Comparison of ENCODE assay signal across 9 cellular contexts in the genomic region with DNA sequence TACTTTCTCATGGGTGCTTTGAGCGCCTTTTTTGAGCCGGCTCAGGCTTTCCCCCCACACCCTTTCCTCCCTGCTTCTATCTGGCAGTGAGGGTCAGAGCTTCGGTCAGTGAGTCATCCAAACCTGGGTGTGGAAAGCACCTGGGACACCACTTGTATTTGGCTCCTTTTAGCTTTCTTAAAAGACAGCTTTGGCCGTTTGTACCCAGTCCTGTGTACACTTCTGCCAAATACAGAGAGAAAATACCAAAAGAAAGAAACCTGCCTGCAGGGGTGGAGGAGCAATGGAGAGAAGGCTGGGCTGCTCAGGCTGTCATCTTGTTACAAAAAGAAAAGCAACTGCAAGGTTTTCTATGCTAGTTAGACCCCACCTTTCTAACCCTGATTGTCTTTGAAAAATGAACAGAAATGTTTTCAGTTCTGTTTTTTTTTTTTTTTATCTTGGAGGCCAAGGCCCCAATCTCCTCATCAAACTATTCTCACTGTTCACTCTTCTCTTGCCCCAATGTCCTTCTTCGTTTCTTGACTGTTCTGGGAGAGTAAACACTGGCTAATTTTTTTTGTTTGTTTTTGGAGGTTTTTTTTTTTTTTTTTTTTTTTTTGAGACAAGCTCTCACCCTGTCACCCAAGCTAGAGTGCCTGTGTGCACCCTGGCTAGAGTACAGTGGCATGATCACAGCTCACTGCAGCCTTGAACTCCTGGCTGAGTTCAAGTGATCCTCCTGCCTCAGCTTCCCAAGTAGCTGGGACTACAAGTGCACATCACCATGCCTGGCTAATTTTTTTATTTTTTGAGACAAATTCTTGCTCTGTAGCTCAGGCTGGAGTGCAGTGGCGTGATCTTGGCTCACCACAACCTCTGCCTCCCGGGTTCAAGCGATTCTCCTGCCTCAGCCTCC.
DNase-seq lines count a peak whose midpoint lies in the region; ATAC-seq, FAIRE-seq and TF ChIP-seq lines count a peak whose summit lies in the region.
"Had no signal": no experiment of that assay in that cellular context is flagged by ENCODE, and none has a peak within 500 bp of the region (broad histone marks: within the 10 kb centered on the region; RNA-seq: fewer than 3 reads in every experiment).

No MANE protein-coding gene starts in this region.

- peaks cover 75% of the 10 kb centered on the region for H3K36me3 Mint-ChIP-seq in CD4-positive, alpha-beta T cell (ENCODE audit: low read depth)
- H3K36me3 Mint-ChIP-seq in activated T-helper 1 cell treated with anti-CD3 and anti-CD28 coated beads, Interleukin-12 subunit alpha, Interleukin-12 subunit beta, Interleukin-2, Interleukin-4 antibody, amounts not matched to agents 30 ng/mL and 10 ng/mL and 1 ng/mL, durations not matched to agents 14 hours and 24 hours and 36 hours (ENCODE audit: low read depth): peaks cover 12% of the 10 kb centered on the region

- no peak overlapping the region for H3K27ac ChIP-seq in CD4-positive, alpha-beta T cell (ENCODE audit: low read depth, low read length)
- H3K27ac ChIP-seq in kidney (ENCODE audit: low read depth in 2 of 2, low read length in 2 of 2): peak overlapping the region; percentile 11 to 70
- no peak overlapping the region for H3K27ac ChIP-seq in osteoblast (ENCODE audit: low read depth, low read length)
- H3K27ac ChIP-seq: KMS-11 had no signal

- no peak for ATAC-seq in CD4-positive, alpha-beta T cell (ENCODE audit: poor library complexity)
- ATAC-seq in GM21360 (IDR thresholded peaks at IDR 0.05; ENCODE audit: unreplicated experiment) (peak; percentile 51), SK-N-SH treated with all-trans-retinoic acid at 6 μM for 48 hours (no peak)

- peaks cover 73% of the 10 kb centered on the region for H3K79me2 ChIP-seq in osteoblast (ENCODE audit: insufficient read depth, low read length)

- H3K9me3 Mint-ChIP-seq in CD4-positive, alpha-beta T cell: no peaks in the 10 kb centered on the region
- no peaks in the 10 kb centered on the region for H3K9me3 Mint-ChIP-seq in activated T-helper 1 cell treated with anti-CD3 and anti-CD28 coated beads, Interleukin-12 subunit alpha, Interleukin-12 subunit beta, Interleukin-2, Interleukin-4 antibody, amounts not matched to agents 30 ng/mL and 10 ng/mL and 1 ng/mL, durations not matched to agents 14 hours and 24 hours and 36 hours

- H2AFZ ChIP-seq in osteoblast (ENCODE audit: low read length): no peak overlapping the region

- no peaks in the 10 kb centered on the region for H3K27me3 Mint-ChIP-seq in CD4-positive, alpha-beta T cell
- H3K27me3 Mint-ChIP-seq in activated T-helper 1 cell treated with anti-CD3 and anti-CD28 coated beads, Interleukin-12 subunit alpha, Interleukin-12 subunit beta, Interleukin-2, Interleukin-4 antibody, amounts not matched to agents 30 ng/mL and 10 ng/mL and 1 ng/mL, durations not matched to agents 14 hours and 24 hours and 36 hours (ENCODE audit: insufficient read depth): no peaks in the 10 kb centered on the region

- H3K9ac ChIP-seq in kidney (ENCODE audit: low read length in 2 of 2): no peak overlapping the region
- H3K9ac ChIP-seq: KMS-11 had no signal

- POLR2A ChIA-PET in CD4-positive, alpha-beta T cell (lab: Charles Lee): no interaction called here

- H3K4me2 ChIP-seq in osteoblast (ENCODE audit: insufficient read depth, low read length): no peak overlapping the region
- H3K4me2 ChIP-seq: KMS-11 had no signal

- no peaks in the 10 kb centered on the region for H3K9me3 ChIP-seq in CD4-positive, alpha-beta T cell (ENCODE audit: control insufficient read depth, low read length)
- H3K9me3 ChIP-seq in kidney (ENCODE audit: control insufficient read depth in 1 of 2, low read length in 2 of 2) (no peaks in the 10 kb centered on the region), osteoblast (ENCODE audit: low read depth, low read length) (no peaks in the 10 kb centered on the region)

- peaks cover 23% of the 10 kb centered on the region for H4K20me1 ChIP-seq in osteoblast (ENCODE audit: insufficient read depth, low read length)

- H3K4me3 ChIP-seq in kidney (ENCODE audit: low read length in 2 of 2): no peak overlapping the region
- H3K4me3 ChIP-seq in osteoblast (ENCODE audit: insufficient read depth, low read length): no peak overlapping the region

- no peak for TF ChIP-seq CTCF in CD4-positive, alpha-beta T cell (IDR thresholded peaks at IDR 0.05)
- no peak for TF ChIP-seq CTCF in kidney (IDR thresholded peaks at IDR 0.05; ENCODE audit: borderline replicate concordance, extremely low read depth, insufficient read depth)
- no peak for TF ChIP-seq CTCF in osteoblast (IDR thresholded peaks at IDR 0.05; ENCODE audit: extremely low read depth, low read depth, low read length)

- intact Hi-C loops in CD4-positive, alpha-beta T cell (cut with DNase I, micrococcal nuclease): no loop called here
- intact Hi-C loops in kidney (cut with DNase I): no loop called here
- intact Hi-C loops in activated T-helper 1 cell treated with anti-CD3 and anti-CD28 coated beads, Interleukin-12 subunit alpha, Interleukin-12 subunit beta, Interleukin-2, Interleukin-4 antibody, amounts not matched to agents 30 ng/mL and 10 ng/mL and 1 ng/mL, durations not matched to agents 14 hours and 24 hours and 36 hours (cut with micrococcal nuclease): loop anchor here (5.0 kb wide), 1 partner anchor 164 kb away; no protein-coding TSS in a partner anchor

- H3K27me3 ChIP-seq in CD4-positive, alpha-beta T cell (ENCODE audit: control insufficient read depth, insufficient read depth, low read length): no peaks in the 10 kb centered on the region
- no peaks in the 10 kb centered on the region for H3K27me3 ChIP-seq in osteoblast (ENCODE audit: insufficient read depth, low read length)

- H3K4me1 ChIP-seq in kidney (ENCODE audit: control insufficient read depth in 1 of 2, insufficient read depth in 1 of 2, low read depth in 1 of 2, low read length in 2 of 2): peaks cover 18 to 30% of the 10 kb centered on the region in 2 donors
- H3K4me1 ChIP-seq in osteoblast (ENCODE audit: insufficient read depth, low read length): peaks cover under 1% of the 10 kb centered on the region

- CTCF ChIA-PET in CD4-positive, alpha-beta T cell (lab: Charles Lee): interaction anchor here (1.5 kb wide), 1 partner anchor 495 kb away, joined by 3 read pairs; no protein-coding TSS in a partner anchor

- H3K36me3 ChIP-seq in kidney (ENCODE audit: control insufficient read depth in 1 of 2, insufficient read depth in 2 of 2, low read length in 2 of 2): peaks cover 0 to 14% of the 10 kb centered on the region in 2 donors
- peaks cover 49% of the 10 kb centered on the region for H3K36me3 ChIP-seq in osteoblast (ENCODE audit: insufficient read depth, low read length)

- peaks cover 13% of the 10 kb centered on the region for H3K4me1 Mint-ChIP-seq in CD4-positive, alpha-beta T cell (ENCODE audit: low read depth)
- H3K4me1 Mint-ChIP-seq in activated T-helper 1 cell treated with anti-CD3 and anti-CD28 coated beads, Interleukin-12 subunit alpha, Interleukin-12 subunit beta, Interleukin-2, Interleukin-4 antibody, amounts not matched to agents 30 ng/mL and 10 ng/mL and 1 ng/mL, durations not matched to agents 14 hours and 24 hours and 36 hours (ENCODE audit: low read depth): no peaks in the 10 kb centered on the region

- DNase-seq in CD4-positive, alpha-beta T cell: no peak
- DNase-seq in M059J (ENCODE audit: low read depth) (peak; percentile 20), kidney (no peak), osteoblast (ENCODE audit: insufficient read length, low spot score, missing footprints) (no peak), Ammon's horn (ENCODE audit: low spot score) (no peak)
- no peak for DNase-seq in activated T-helper 1 cell treated with anti-CD3 and anti-CD28 coated beads, Interleukin-12 subunit alpha, Interleukin-12 subunit beta, Interleukin-2, Interleukin-4 antibody, amounts not matched to agents 30 ng/mL and 10 ng/mL and 1 ng/mL, durations not matched to agents 14 hours and 24 hours and 36 hours (ENCODE audit: low spot score)

- H3K4me3 Mint-ChIP-seq in CD4-positive, alpha-beta T cell: no peak overlapping the region
- no peak overlapping the region for H3K4me3 Mint-ChIP-seq in activated T-helper 1 cell treated with anti-CD3 and anti-CD28 coated beads, Interleukin-12 subunit alpha, Interleukin-12 subunit beta, Interleukin-2, Interleukin-4 antibody, amounts not matched to agents 30 ng/mL and 10 ng/mL and 1 ng/mL, durations not matched to agents 14 hours and 24 hours and 36 hours

- H3K27ac Mint-ChIP-seq in CD4-positive, alpha-beta T cell: peak overlapping the region; percentile 70
- H3K27ac Mint-ChIP-seq in activated T-helper 1 cell treated with anti-CD3 and anti-CD28 coated beads, Interleukin-12 subunit alpha, Interleukin-12 subunit beta, Interleukin-2, Interleukin-4 antibody, amounts not matched to agents 30 ng/mL and 10 ng/mL and 1 ng/mL, durations not matched to agents 14 hours and 24 hours and 36 hours: no peak overlapping the region

- FAIRE-seq in kidney (lab: Jason Lieb, UNC): no peak

TF ChIP-seq in SK-N-SH treated with all-trans-retinoic acid at 6 μM for 48 hours, 23 proteins besides CTCF, POLR2A, EP300 and RAD21 (continues in another document):
- TF ChIP-seq, protein P1, sequence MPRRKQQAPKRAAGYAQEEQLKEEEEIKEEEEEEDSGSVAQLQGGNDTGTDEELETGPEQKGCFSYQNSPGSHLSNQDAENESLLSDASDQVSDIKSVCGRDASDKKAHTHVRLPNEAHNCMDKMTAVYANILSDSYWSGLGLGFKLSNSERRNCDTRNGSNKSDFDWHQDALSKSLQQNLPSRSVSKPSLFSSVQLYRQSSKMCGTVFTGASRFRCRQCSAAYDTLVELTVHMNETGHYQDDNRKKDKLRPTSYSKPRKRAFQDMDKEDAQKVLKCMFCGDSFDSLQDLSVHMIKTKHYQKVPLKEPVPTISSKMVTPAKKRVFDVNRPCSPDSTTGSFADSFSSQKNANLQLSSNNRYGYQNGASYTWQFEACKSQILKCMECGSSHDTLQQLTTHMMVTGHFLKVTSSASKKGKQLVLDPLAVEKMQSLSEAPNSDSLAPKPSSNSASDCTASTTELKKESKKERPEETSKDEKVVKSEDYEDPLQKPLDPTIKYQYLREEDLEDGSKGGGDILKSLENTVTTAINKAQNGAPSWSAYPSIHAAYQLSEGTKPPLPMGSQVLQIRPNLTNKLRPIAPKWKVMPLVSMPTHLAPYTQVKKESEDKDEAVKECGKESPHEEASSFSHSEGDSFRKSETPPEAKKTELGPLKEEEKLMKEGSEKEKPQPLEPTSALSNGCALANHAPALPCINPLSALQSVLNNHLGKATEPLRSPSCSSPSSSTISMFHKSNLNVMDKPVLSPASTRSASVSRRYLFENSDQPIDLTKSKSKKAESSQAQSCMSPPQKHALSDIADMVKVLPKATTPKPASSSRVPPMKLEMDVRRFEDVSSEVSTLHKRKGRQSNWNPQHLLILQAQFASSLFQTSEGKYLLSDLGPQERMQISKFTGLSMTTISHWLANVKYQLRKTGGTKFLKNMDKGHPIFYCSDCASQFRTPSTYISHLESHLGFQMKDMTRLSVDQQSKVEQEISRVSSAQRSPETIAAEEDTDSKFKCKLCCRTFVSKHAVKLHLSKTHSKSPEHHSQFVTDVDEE (CRISPR knock-in tag; IDR thresholded peaks at IDR 0.05): no peak
- TF ChIP-seq PPARA (CRISPR knock-in tag; IDR thresholded peaks at IDR 0.05; ENCODE audit: borderline replicate concordance) (no peak), ESRRG (CRISPR knock-in tag; IDR thresholded peaks at IDR 0.05) (no peak), ZNF8 (CRISPR knock-in tag; IDR thresholded peaks at IDR 0.05) (no peak), ARNTL (CRISPR knock-in tag; IDR thresholded peaks at IDR 0.05; ENCODE audit: borderline replicate concordance, low read depth) (no peak), ZFP30 (CRISPR knock-in tag; IDR thresholded peaks at IDR 0.05) (no peak)

Comparison
In these comparisons a context has a peak if more than half of its experiments do, and no peak if none do; other contexts are left out.
1. H3K27ac ChIP-seq: peak in kidney (2 of 2); none in CD4-positive, alpha-beta T cell (single experiment) and osteoblast (single experiment).